ENCODE assay signal across 10 cellular contexts in genomic region chr2:109171444-109172334, GRCh38. TPM values are rescaled to one million over a fixed set of nuclear protein-coding genes. Genes with fewer than 3 reads are reported as not detected.
DNase-seq lines count a peak whose midpoint lies in the region; FAIRE-seq and TF ChIP-seq lines count a peak whose summit lies in the region.
"Had no signal": no experiment of that assay in that cellular context is flagged by ENCODE, and none has a peak within 500 bp of the region (broad histone marks: within the 10 kb centered on the region; RNA-seq: fewer than 3 reads in every experiment).

No MANE protein-coding gene starts in this region.

- H3K9me3 Mint-ChIP-seq in endodermal cell: peaks cover 11% of the 10 kb centered on the region

- 87 to 90% methylated on average over 24 to 36 of the region's 36 CpGs for WGBS in endodermal cell (ENCODE audit: insufficient coverage in 1 of 2, insufficient read length in 1 of 2), 2 experiments
- 86 to 87% methylated on average over 27 to 31 of the region's 36 CpGs for WGBS in mesodermal cell (ENCODE audit: insufficient coverage in 2 of 2), 2 experiments
- WGBS in small intestine, 3 donors: 63 to 78% (median 76%) methylated on average over 36 of the region's 36 CpGs

- H3K4me1 Mint-ChIP-seq in endodermal cell: peaks cover 25% of the 10 kb centered on the region

- no peak for FAIRE-seq in small intestine (lab: Jason Lieb, UNC)

- H3K4me3 Mint-ChIP-seq in endodermal cell: no peak overlapping the region

- no peak for TF ChIP-seq CTCF in endodermal cell (conservative IDR thresholded peaks at IDR 0.05)

- no peak overlapping the region for H3K9ac ChIP-seq in endodermal cell (ENCODE audit: extremely low read depth, low read length, poor library complexity, severe bottlenecking)
- H3K9ac ChIP-seq: BLaER1 had no signal

- no peak overlapping the region for H3K27ac Mint-ChIP-seq in endodermal cell

- DNase-seq in A172 (ENCODE audit: low spot score): peak; percentile 84
- peak; percentile 42 for DNase-seq in NCI-H510A (lab: John Stamatoyannopoulos, UW)
- DNase-seq in endodermal cell: no peak
- DNase-seq in kidney tubule cell (ENCODE audit: low spot score): no peak
- DNase-seq in AML-193 (lab: John Stamatoyannopoulos, UW): no peak
- DNase-seq in small intestine: no peak
- DNase-seq in stimulated activated CD4-positive, alpha-beta T cell treated with anti-CD3 and anti-CD28 coated beads, Interleukin-2, amount 100 ng/mL, for 24 hours: no peak
- DNase-seq: Karpas-422 had no signal

- H3K4me1 ChIP-seq in endodermal cell (ENCODE audit: control insufficient read depth, insufficient read depth, low read length) (peaks cover 15% of the 10 kb centered on the region), mesodermal cell (ENCODE audit: control insufficient read depth, insufficient read depth, low read length, poor library complexity, severe bottlenecking) (peaks cover 28% of the 10 kb centered on the region), small intestine (ENCODE audit: control insufficient read depth in 2 of 2, insufficient read depth in 1 of 2, low read depth in 1 of 2, low read length in 1 of 2) (no peaks in the 10 kb centered on the region)

- H3K36me3 ChIP-seq in endodermal cell (ENCODE audit: control insufficient read depth, insufficient read depth, low read length) (no peaks in the 10 kb centered on the region), mesodermal cell (ENCODE audit: control insufficient read depth, insufficient read depth, low read length) (no peaks in the 10 kb centered on the region), small intestine (ENCODE audit: control insufficient read depth in 2 of 2, insufficient read depth in 2 of 2, low read length in 2 of 2) (no peaks in the 10 kb centered on the region)

- H3K27ac ChIP-seq in endodermal cell (ENCODE audit: low read depth, low read length): peak overlapping the region; percentile 2
- peak overlapping the region; percentile 75 for H3K27ac ChIP-seq in mesodermal cell (ENCODE audit: low read depth, low read length, severe bottlenecking)
- peak overlapping the region in 1 of 2 donors; percentile 86 for H3K27ac ChIP-seq in small intestine (ENCODE audit: low read depth in 1 of 2, low read length in 1 of 2)
- H3K27ac ChIP-seq: BLaER1 had no signal

- no peaks in the 10 kb centered on the region for H3K36me3 Mint-ChIP-seq in endodermal cell (ENCODE audit: low read depth)

- no peaks in the 10 kb centered on the region for H3K27me3 Mint-ChIP-seq in endodermal cell (ENCODE audit: insufficient read depth)

- H3K27me3 ChIP-seq in endodermal cell (ENCODE audit: control insufficient read depth, insufficient read depth, low read length, poor library complexity, severe bottlenecking): no peaks in the 10 kb centered on the region
- no peaks in the 10 kb centered on the region for H3K27me3 ChIP-seq in small intestine (ENCODE audit: control insufficient read depth in 2 of 2, insufficient read depth in 2 of 2, low read length in 2 of 2)
- H3K27me3 ChIP-seq: BLaER1 had no signal

- H3K9me3 ChIP-seq in endodermal cell (ENCODE audit: control insufficient read depth, low read length) (peaks cover 10% of the 10 kb centered on the region), mesodermal cell (ENCODE audit: control insufficient read depth, low read length) (peaks cover 10% of the 10 kb centered on the region), small intestine (ENCODE audit: control insufficient read depth, low read depth) (no peaks in the 10 kb centered on the region)

- H3K4me3 ChIP-seq in endodermal cell (ENCODE audit: low read length) (no peak overlapping the region), mesodermal cell (ENCODE audit: extremely low read depth, insufficient read depth, low read length, poor library complexity, severe bottlenecking) (no peak overlapping the region), small intestine (ENCODE audit: low read depth in 1 of 2, low read length in 2 of 2) (no peak overlapping the region)
- H3K4me3 ChIP-seq: BLaER1 had no signal

RNA-seq across cellular contexts. Expression of gene SH3RF3, which starts 42.7 kb away (rescaled TPM):
- total RNA-seq in A172 (2014; rRNA removed; shearing (Covaris generic)): 2.1 and 3.6 TPM in 2 replicates
- 1 to 10 TPM; 1.5 to 1.8 TPM for total RNA-seq in endodermal cell
- 1.7 TPM for polyA plus RNA-seq in endodermal cell (2013, experiment 1 of 2)
- 1.8 TPM for polyA plus RNA-seq in endodermal cell (2013, experiment 2 of 2)
- polyA plus RNA-seq in mesodermal cell (2013, experiment 1 of 2): 2.9 TPM
- 2.6 TPM for polyA plus RNA-seq in mesodermal cell (2013, experiment 2 of 2)
- polyA plus RNA-seq in small intestine: 1 to 10 TPM in 1 of 3 donors, under 1 TPM in 2; 0.22 to 3.9 (median 0.81) TPM

Comparison
In these comparisons a context has a peak if more than half of its experiments do, and no peak if none do; other contexts are left out.
1. DNase-seq: peak in A172 (single experiment) and NCI-H510A (single experiment); none in endodermal cell (single experiment), kidney tubule cell (single experiment), AML-193 (0 of 2), small intestine (single experiment) and stimulated activated CD4-positive, alpha-beta T cell treated with anti-CD3 and anti-CD28 coated beads, Interleukin-2, amount 100 ng/mL, for 24 hours (0 of 2).